Comparison of ENCODE assay signal across 19 cellular contexts in genomic region chr19:45051929-45052579, GRCh38. TPM values are rescaled to one million over a fixed set of nuclear protein-coding genes. Genes with fewer than 3 reads are reported as not detected.
DNase-seq lines count a peak whose midpoint lies in the region; ATAC-seq and TF ChIP-seq lines count a peak whose summit lies in the region.
"Had no signal": no experiment of that assay in that cellular context is flagged by ENCODE, and none has a peak within 500 bp of the region (broad histone marks: within the 10 kb centered on the region; RNA-seq: fewer than 3 reads in every experiment).

No MANE protein-coding gene starts in this region.

- peak; percentile 49 for ATAC-seq in GM19351 (IDR thresholded peaks at IDR 0.05; ENCODE audit: unreplicated experiment)
- no peak for ATAC-seq in HG03025 (IDR thresholded peaks at IDR 0.05; ENCODE audit: low FRiP score, unreplicated experiment)
- ATAC-seq: activated CD4-positive, CD25-positive, alpha-beta regulatory T cell treated with anti-CD3 and anti-CD28 coated beads, Interleukin-2, amount 50 U/mL, for 24 hours; Right ventricle myocardium inferior had no signal

- H3K36me3 ChIP-seq in brain microvascular endothelial cell (replicated peaks): peaks cover 41% of the 10 kb centered on the region

- H3K27me3 ChIP-seq in brain microvascular endothelial cell (replicated peaks): no peaks in the 10 kb centered on the region
- H3K27me3 ChIP-seq: ascending aorta, BE2C, esophagus muscularis mucosa had no signal

- H3K36me3 Mint-ChIP-seq in glutamatergic neuron (ENCODE audit: unreplicated experiment): no peaks in the 10 kb centered on the region

- H3K27me3 Mint-ChIP-seq in glutamatergic neuron (ENCODE audit: unreplicated experiment): peaks cover 3% of the 10 kb centered on the region

- H3K9me3 Mint-ChIP-seq in glutamatergic neuron (ENCODE audit: unreplicated experiment): peaks cover 2% of the 10 kb centered on the region
- H3K9me3 Mint-ChIP-seq: neural crest cell; T-helper 1 cell treated with Interleukin-12 subunit alpha and Interleukin-12 subunit beta and Interleukin-4 antibody, amounts not matched to agents 30 μg/mL and 1 μg/mL, for 36 hours had no signal

- in situ Hi-C loops in brain microvascular endothelial cell (cut with HindIII; ENCODE audit: low pct_ligation_motif_present, low sequenced_read_pairs): no loop called here

- H3K4me1 Mint-ChIP-seq in glutamatergic neuron (ENCODE audit: low read depth, unreplicated experiment): peaks cover 4% of the 10 kb centered on the region

- H3K27ac Mint-ChIP-seq in glutamatergic neuron (ENCODE audit: unreplicated experiment): peak overlapping the region; percentile 7
- H3K27ac Mint-ChIP-seq: T-helper 1 cell treated with Interleukin-12 subunit alpha and Interleukin-12 subunit beta and Interleukin-4 antibody, amounts not matched to agents 30 μg/mL and 1 μg/mL, for 36 hours had no signal

- no peak for DNase-seq in glutamatergic neuron
- DNase-seq in substantia nigra (lab: John Stamatoyannopoulos, UW): no peak
- no peak for DNase-seq in DMS 273 treated with DMSO at 0.1 percent for 48 hours (lab: John Stamatoyannopoulos, UW)
- DNase-seq in brain microvascular endothelial cell: no peak
- no peak for DNase-seq in NCI-H524 treated with DMSO at 0.1 percent for 48 hours (lab: John Stamatoyannopoulos, UW)
- DNase-seq: activated effector memory CD4-positive, alpha-beta T cell treated with anti-CD3 and anti-CD28 coated beads, Interleukin-2, amount 50 U/mL, for 16 hours; BE2C; cortex of kidney; head of caudate nucleus; NCI-H2227 treated with DMSO at 0.1 percent for 48 hours had no signal

- no peak overlapping the region for H3K4me3 Mint-ChIP-seq in glutamatergic neuron (ENCODE audit: unreplicated experiment)
- H3K4me3 Mint-ChIP-seq: neural crest cell; T-helper 1 cell treated with Interleukin-12 subunit alpha and Interleukin-12 subunit beta and Interleukin-4 antibody, amounts not matched to agents 30 μg/mL and 1 μg/mL, for 36 hours had no signal

- H3K4me3 ChIP-seq in brain microvascular endothelial cell (ENCODE audit: low read depth, low read length): no peak overlapping the region
- H3K4me3 ChIP-seq: ascending aorta, esophagus muscularis mucosa had no signal

- H3K27ac ChIP-seq in VCaP (peak overlapping the region; percentile 8; the same call in 1 of the 2 replicates), substantia nigra (ENCODE audit: low read depth, low read length, poor library complexity, severe bottlenecking) (peak overlapping the region; percentile 58), brain microvascular endothelial cell (no peak overlapping the region)
- H3K27ac ChIP-seq: ascending aorta, esophagus muscularis mucosa had no signal

- TF ChIP-seq CTCF in VCaP (conservative IDR thresholded peaks at IDR 0.05) (no peak), glutamatergic neuron (IDR thresholded peaks at IDR 0.05; ENCODE audit: partially characterized antibody, unreplicated experiment) (no peak), brain microvascular endothelial cell (IDR thresholded peaks at IDR 0.05; ENCODE audit: low read depth, low read length, missing control alignments) (no peak)

RNA-seq across cellular contexts. Expression of gene CLASRP, which starts 13.2 kb away (rescaled TPM):
- total RNA-seq in glutamatergic neuron (ENCODE audit: unreplicated experiment): 127 TPM

RNA-seq across cellular contexts. Expression of gene ZNF296, which starts 24.2 kb away (rescaled TPM):
- total RNA-seq in glutamatergic neuron (ENCODE audit: unreplicated experiment): 6.3 TPM
- total RNA-seq: ascending aorta had no signal

RNA-seq across cellular contexts. Expression of gene GEMIN7, which starts 27.0 kb away (rescaled TPM):
- total RNA-seq in glutamatergic neuron (ENCODE audit: unreplicated experiment): 49.1 TPM

RNA-seq across cellular contexts. Expression of gene PPP1R37, which starts 40.9 kb away (rescaled TPM):
- 49.5 TPM for total RNA-seq in glutamatergic neuron (ENCODE audit: unreplicated experiment)

RNA-seq across cellular contexts. Expression of gene RELB, which starts 50.8 kb away (rescaled TPM):
- total RNA-seq in glutamatergic neuron (ENCODE audit: unreplicated experiment): 1.2 TPM
